8 cellular contexts compared by ENCODE assay signal in the genomic region with DNA sequence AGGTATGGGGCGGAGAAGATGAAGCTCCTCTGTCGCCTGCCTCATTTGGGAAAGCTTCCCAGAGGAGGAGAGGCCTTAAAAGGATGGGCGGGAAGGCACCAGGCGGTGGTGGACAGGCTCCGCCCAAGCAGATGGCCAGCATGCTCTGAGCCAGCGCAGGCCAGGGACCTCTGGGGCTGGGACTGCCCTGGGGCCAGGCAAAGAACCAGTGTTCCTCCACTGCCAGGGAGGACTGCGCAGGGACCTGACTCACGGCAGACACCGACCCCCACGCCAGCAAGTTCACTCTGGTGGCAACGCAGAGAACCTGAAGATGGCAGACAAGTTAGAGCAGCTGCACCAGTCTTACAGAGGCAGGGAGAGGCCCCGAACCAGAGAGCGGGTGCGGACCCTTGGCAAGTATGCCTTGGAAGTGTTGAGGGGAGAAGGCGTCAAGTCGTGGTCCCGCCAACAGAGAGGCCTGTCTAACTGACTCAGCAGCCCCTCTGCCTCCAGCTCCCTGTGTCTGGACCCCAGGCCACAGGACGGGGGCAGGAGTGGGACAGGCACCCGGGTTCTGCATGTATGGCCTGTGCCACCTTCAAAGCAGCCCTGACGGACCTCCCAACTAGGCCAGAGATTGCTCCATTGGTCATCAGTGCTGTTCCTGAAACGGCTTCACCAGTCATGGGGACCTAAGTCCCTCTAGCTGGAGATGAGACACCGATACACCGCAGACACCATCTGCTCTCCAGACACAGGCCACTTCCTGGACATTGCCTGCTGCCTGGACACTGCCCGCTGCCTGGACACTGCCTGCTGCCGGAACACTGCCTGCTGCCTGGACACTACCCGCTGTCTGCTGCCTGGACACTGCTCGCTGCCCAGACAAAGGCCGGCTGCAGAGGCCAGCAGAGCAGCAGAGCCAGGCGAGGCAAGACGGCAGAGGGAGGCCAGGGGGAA.
A peak's percentile ranks its signal among the peaks of the same experiment; 100 is the strongest.
DNase-seq lines count a peak whose midpoint lies in the region; ATAC-seq and TF ChIP-seq lines count a peak whose summit lies in the region.

No MANE protein-coding gene starts in this region.

- in situ Hi-C loops in HAP-1 (cut with MboI; ENCODE audit: low sequenced_read_pairs) = no loop called here

- H3K27me3 Mint-ChIP-seq in activated CD8-positive, alpha-beta memory T cell treated with anti-CD3 and anti-CD28 coated beads, Interleukin-2, amount 10 ng/mL, durations not matched to agents 7 days and 5 days = peaks cover 6% of the 10 kb centered on the region

- H3K36me3 ChIP-seq in upper lobe of right lung = no peaks in the 10 kb centered on the region
- no peaks in the 10 kb centered on the region for H3K36me3 ChIP-seq in HAP-1 (replicated peaks)

- H3K4me1 Mint-ChIP-seq in activated CD8-positive, alpha-beta memory T cell treated with anti-CD3 and anti-CD28 coated beads, Interleukin-2, amount 10 ng/mL, durations not matched to agents 7 days and 5 days = peaks cover 71% of the 10 kb centered on the region

- H3K4me3 ChIP-seq in cardiac fibroblast (replicated peaks in 1 of 2; ENCODE audit: low read depth in 2 of 2, low read length in 2 of 2) (no peak overlapping the region), lower leg skin (ENCODE audit: low read depth, poor library complexity, severe bottlenecking) (no peak overlapping the region), upper lobe of right lung (no peak overlapping the region), HAP-1 (no peak overlapping the region)

- no peaks in the 10 kb centered on the region for H3K9me3 Mint-ChIP-seq in activated CD8-positive, alpha-beta memory T cell treated with anti-CD3 and anti-CD28 coated beads, Interleukin-2, amount 10 ng/mL, durations not matched to agents 7 days and 5 days (ENCODE audit: low read depth)

- intact Hi-C loops in lower leg skin (cut with DNase I; ENCODE audit: low total_unique reads) (no loop called here), upper lobe of right lung (cut with DNase I) (no loop called here)

- ATAC-seq in activated CD8-positive, alpha-beta memory T cell treated with anti-CD3 and anti-CD28 coated beads, Interleukin-2, amount 10 ng/mL, durations not matched to agents 7 days and 5 days = no peak
- ATAC-seq in upper lobe of right lung (peak; percentile 20), HG02588 (IDR thresholded peaks at IDR 0.05; ENCODE audit: unreplicated experiment) (no peak)

- TF ChIP-seq POLR2A in lower leg skin (IDR thresholded peaks at IDR 0.05) = no peak

- peak; percentile 41 for DNase-seq in activated CD8-positive, alpha-beta memory T cell treated with anti-CD3 and anti-CD28 coated beads, Interleukin-2, amount 10 ng/mL, durations not matched to agents 7 days and 5 days
- no peak for DNase-seq in activated CD8-positive, alpha-beta memory T cell treated with anti-CD3 and anti-CD28 coated beads for 24 hours
- DNase-seq in cardiac fibroblast (ENCODE audit: low read depth in 2 of 2) = peak; percentile 64 to 76
- peak; percentile 65 to 93 for DNase-seq in lower leg skin (ENCODE audit: low spot score in 2 of 2)
- DNase-seq in upper lobe of right lung = peak; percentile 67
- no peak for DNase-seq in NCI-H2171 (lab: John Stamatoyannopoulos, UW)
- DNase-seq in HAP-1 (ENCODE audit: low spot score in 2 of 2) = no peak

- CTCF ChIA-PET in activated CD8-positive, alpha-beta memory T cell treated with anti-CD3 and anti-CD28 coated beads, Interleukin-2, amount 10 ng/mL, durations not matched to agents 7 days and 5 days (lab: Charles Lee) = interaction anchor here (0.7 to 3.8 kb wide), 13 partner anchors 9 to 127 kb away, joined by 3 to 24 read pairs (median 5); a partner anchor contains a TSS

- H3K27me3 ChIP-seq in upper lobe of right lung (no peaks in the 10 kb centered on the region), HAP-1 (ENCODE audit: low read depth) (no peaks in the 10 kb centered on the region)

- H3K27ac Mint-ChIP-seq in activated CD8-positive, alpha-beta memory T cell treated with anti-CD3 and anti-CD28 coated beads, Interleukin-2, amount 10 ng/mL, durations not matched to agents 7 days and 5 days = peak overlapping the region; percentile 98

- no peak for TF ChIP-seq CTCF in cardiac fibroblast (IDR thresholded peaks at IDR 0.05; ENCODE audit: low read depth, low read length)
- no peak for TF ChIP-seq CTCF in lower leg skin (IDR thresholded peaks at IDR 0.05)
- no peak for TF ChIP-seq CTCF in upper lobe of right lung (IDR thresholded peaks at IDR 0.05)

- H3K4me1 ChIP-seq in upper lobe of right lung = peaks cover 21% of the 10 kb centered on the region
- no peaks in the 10 kb centered on the region; the same call in 1 of the 2 replicates for H3K4me1 ChIP-seq in HAP-1

- H3K9me3 ChIP-seq in upper lobe of right lung (no peaks in the 10 kb centered on the region), HAP-1 (no peaks in the 10 kb centered on the region)

- H3K27ac ChIP-seq in upper lobe of right lung = peak overlapping the region; percentile 51

- peak overlapping the region; percentile 62 for H3K4me3 Mint-ChIP-seq in activated CD8-positive, alpha-beta memory T cell treated with anti-CD3 and anti-CD28 coated beads, Interleukin-2, amount 10 ng/mL, durations not matched to agents 7 days and 5 days

- 62 to 73% methylated on average over 22 to 26 of the region's 30 CpGs for WGBS in lower leg skin, 2 donors

- H3K36me3 Mint-ChIP-seq in activated CD8-positive, alpha-beta memory T cell treated with anti-CD3 and anti-CD28 coated beads, Interleukin-2, amount 10 ng/mL, durations not matched to agents 7 days and 5 days = peaks cover 8% of the 10 kb centered on the region

Comparison
In these comparisons a context has a peak if more than half of its experiments do, and no peak if none do; other contexts are left out.
1. DNase-seq: peak in activated CD8-positive, alpha-beta memory T cell treated with anti-CD3 and anti-CD28 coated beads, Interleukin-2, amount 10 ng/mL, durations not matched to agents 7 days and 5 days (single experiment), cardiac fibroblast (2 of 2), lower leg skin (2 of 2) and upper lobe of right lung (single experiment); none in activated CD8-positive, alpha-beta memory T cell treated with anti-CD3 and anti-CD28 coated beads for 24 hours (single experiment), NCI-H2171 (single experiment) and HAP-1 (0 of 2).